ENCODE assay signal across 1 cellular context in genomic region chr7:134826105-134826504, GRCh38.
TF ChIP-seq lines count a peak whose summit lies in the region.

No MANE protein-coding gene starts in this region.

TF ChIP-seq in HepG2, 621 proteins besides CTCF, POLR2A, EP300 and RAD21 (continued from another document):
- TF ChIP-seq ZNF577 (CRISPR knock-in tag; IDR thresholded peaks at IDR 0.05; ENCODE audit: borderline replicate concordance, low read depth), result no peak
- no peak for TF ChIP-seq ZNF674 (CRISPR knock-in tag; IDR thresholded peaks at IDR 0.05; ENCODE audit: low read depth)
- TF ChIP-seq RFX5 (IDR thresholded peaks at IDR 0.05; ENCODE audit: low read depth, low read length), result no peak
- no peak for TF ChIP-seq MAX (IDR thresholded peaks at IDR 0.05)
- TF ChIP-seq TIGD3 (CRISPR knock-in tag; IDR thresholded peaks at IDR 0.05; ENCODE audit: borderline replicate concordance), result no peak
- no peak for TF ChIP-seq MAF1 (CRISPR knock-in tag; IDR thresholded peaks at IDR 0.05; ENCODE audit: borderline replicate concordance)
- no peak for TF ChIP-seq ZFY (CRISPR knock-in tag; IDR thresholded peaks at IDR 0.05)
- no peak for TF ChIP-seq IKZF5 (CRISPR knock-in tag; IDR thresholded peaks at IDR 0.05)
- TF ChIP-seq FOXK1 (CRISPR knock-in tag; IDR thresholded peaks at IDR 0.05; ENCODE audit: borderline replicate concordance, low read depth), result no peak
- no peak for TF ChIP-seq DPF2 (CRISPR knock-in tag; IDR thresholded peaks at IDR 0.05; ENCODE audit: borderline replicate concordance, low read depth)
- no peak for TF ChIP-seq ZFP90 (CRISPR knock-in tag; IDR thresholded peaks at IDR 0.05; ENCODE audit: borderline replicate concordance)
- TF ChIP-seq, protein P1, sequence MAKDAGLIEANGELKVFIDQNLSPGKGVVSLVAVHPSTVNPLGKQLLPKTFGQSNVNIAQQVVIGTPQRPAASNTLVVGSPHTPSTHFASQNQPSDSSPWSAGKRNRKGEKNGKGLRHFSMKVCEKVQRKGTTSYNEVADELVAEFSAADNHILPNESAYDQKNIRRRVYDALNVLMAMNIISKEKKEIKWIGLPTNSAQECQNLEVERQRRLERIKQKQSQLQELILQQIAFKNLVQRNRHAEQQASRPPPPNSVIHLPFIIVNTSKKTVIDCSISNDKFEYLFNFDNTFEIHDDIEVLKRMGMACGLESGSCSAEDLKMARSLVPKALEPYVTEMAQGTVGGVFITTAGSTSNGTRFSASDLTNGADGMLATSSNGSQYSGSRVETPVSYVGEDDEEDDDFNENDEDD (CRISPR knock-in tag; IDR thresholded peaks at IDR 0.05; ENCODE audit: borderline replicate concordance), result no peak
- TF ChIP-seq SMAD3 (CRISPR knock-in tag; IDR thresholded peaks at IDR 0.05), result no peak
- no peak for TF ChIP-seq ZNF672 (CRISPR knock-in tag; IDR thresholded peaks at IDR 0.05)
TF ChIP-seq in HepG2: peak in this region for 0.
